In the genomic region with DNA sequence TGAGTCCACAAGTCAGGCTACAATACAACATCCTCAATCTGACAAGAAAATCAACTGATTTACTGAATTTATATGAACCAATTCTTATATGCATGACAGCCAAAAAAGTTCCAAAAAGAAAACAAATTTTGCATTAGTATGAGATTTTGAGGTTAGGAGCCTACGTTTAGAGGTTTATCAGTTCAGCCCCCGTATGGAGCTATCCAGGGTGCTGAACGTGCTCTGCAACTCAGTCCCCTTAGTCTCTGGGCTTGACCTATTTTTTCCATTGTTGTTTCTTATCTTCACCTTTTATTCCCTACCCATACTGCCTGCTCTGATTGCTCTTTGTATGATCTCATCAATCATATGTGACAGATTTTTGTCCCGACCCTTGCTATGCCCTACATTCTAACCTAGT, we compare ENCODE assay signal across 9 cellular contexts.
DNase-seq lines count a peak whose midpoint lies in the region; ATAC-seq and TF ChIP-seq lines count a peak whose summit lies in the region.
"Had no signal": no experiment of that assay in that cellular context is flagged by ENCODE, and none has a peak within 500 bp of the region (broad histone marks: within the 10 kb centered on the region; RNA-seq: fewer than 3 reads in every experiment).

No MANE protein-coding gene starts in this region.

- H3K4me1 Mint-ChIP-seq in activated CD8-positive, alpha-beta T cell treated with anti-CD3 and anti-CD28 coated beads, Interleukin-2, amount 10 ng/mL, durations not matched to agents 7 days and 5 days (ENCODE audit: low read depth), result no peaks in the 10 kb centered on the region
- H3K4me1 Mint-ChIP-seq in chondrocyte (ENCODE audit: low read depth), result no peaks in the 10 kb centered on the region

- TF ChIP-seq CTCF in chondrocyte (IDR thresholded peaks at IDR 0.05), result no peak

- H3K27ac Mint-ChIP-seq in activated CD8-positive, alpha-beta T cell treated with anti-CD3 and anti-CD28 coated beads, Interleukin-2, amount 10 ng/mL, durations not matched to agents 7 days and 5 days, result no peak overlapping the region
- H3K27ac Mint-ChIP-seq in chondrocyte (ENCODE audit: unreplicated experiment), result no peak overlapping the region

- POLR2A ChIA-PET in activated CD8-positive, alpha-beta T cell treated with anti-CD3 and anti-CD28 coated beads, Interleukin-2, amount 10 ng/mL, durations not matched to agents 7 days and 5 days (lab: Charles Lee), result no interaction called here

- H3K9me3 Mint-ChIP-seq in activated CD8-positive, alpha-beta T cell treated with anti-CD3 and anti-CD28 coated beads, Interleukin-2, amount 10 ng/mL, durations not matched to agents 7 days and 5 days (ENCODE audit: insufficient read depth), result no peaks in the 10 kb centered on the region
- H3K9me3 Mint-ChIP-seq in chondrocyte (ENCODE audit: low read depth), result no peaks in the 10 kb centered on the region

- no peak overlapping the region for H3K4me3 Mint-ChIP-seq in activated CD8-positive, alpha-beta T cell treated with anti-CD3 and anti-CD28 coated beads, Interleukin-2, amount 10 ng/mL, durations not matched to agents 7 days and 5 days
- H3K4me3 Mint-ChIP-seq in chondrocyte (ENCODE audit: unreplicated experiment), result no peak overlapping the region

- CTCF ChIA-PET in activated CD8-positive, alpha-beta T cell treated with anti-CD3 and anti-CD28 coated beads, Interleukin-2, amount 10 ng/mL, durations not matched to agents 7 days and 5 days (lab: Charles Lee), result no interaction called here

- no peak for ATAC-seq in activated CD8-positive, alpha-beta T cell treated with anti-CD3 and anti-CD28 coated beads, Interleukin-2, amount 10 ng/mL, durations not matched to agents 7 days and 5 days
- ATAC-seq in GM18867 (IDR thresholded peaks at IDR 0.05; ENCODE audit: unreplicated experiment) (no peak), HG02763 (IDR thresholded peaks at IDR 0.05; ENCODE audit: unreplicated experiment) (no peak)

- peak; percentile 39 for DNase-seq in ELR (ENCODE audit: low read depth)
- peak; percentile 9 for DNase-seq in HuH-7 (ENCODE audit: low spot score)
- DNase-seq in activated CD8-positive, alpha-beta T cell treated with anti-CD3 and anti-CD28 coated beads, Interleukin-2, amount 10 ng/mL, durations not matched to agents 7 days and 5 days, result peak; percentile 49
- DNase-seq in left kidney (ENCODE audit: low read depth, low spot score), result peak; percentile 85
- no peak for DNase-seq in chondrocyte (ENCODE audit: low spot score)
- DNase-seq in CD1c-positive myeloid dendritic cell (ENCODE audit: extremely low spot score), result no peak
- DNase-seq: tibial artery had no signal

- H3K27me3 Mint-ChIP-seq in activated CD8-positive, alpha-beta T cell treated with anti-CD3 and anti-CD28 coated beads, Interleukin-2, amount 10 ng/mL, durations not matched to agents 7 days and 5 days (ENCODE audit: low read depth), result no peaks in the 10 kb centered on the region
- H3K27me3 Mint-ChIP-seq in chondrocyte (ENCODE audit: low read depth), result peaks cover 5% of the 10 kb centered on the region

- no peaks in the 10 kb centered on the region for H3K36me3 Mint-ChIP-seq in activated CD8-positive, alpha-beta T cell treated with anti-CD3 and anti-CD28 coated beads, Interleukin-2, amount 10 ng/mL, durations not matched to agents 7 days and 5 days (ENCODE audit: low read depth)
- H3K36me3 Mint-ChIP-seq in chondrocyte (ENCODE audit: low read depth), result no peaks in the 10 kb centered on the region

Comparison
In these comparisons a context has a peak if more than half of its experiments do, and no peak if none do; other contexts are left out.
1. DNase-seq: peak in ELR (single experiment), HuH-7 (single experiment), activated CD8-positive, alpha-beta T cell treated with anti-CD3 and anti-CD28 coated beads, Interleukin-2, amount 10 ng/mL, durations not matched to agents 7 days and 5 days (single experiment) and left kidney (single experiment); none in chondrocyte (single experiment) and CD1c-positive myeloid dendritic cell (single experiment).